In the genomic region with DNA sequence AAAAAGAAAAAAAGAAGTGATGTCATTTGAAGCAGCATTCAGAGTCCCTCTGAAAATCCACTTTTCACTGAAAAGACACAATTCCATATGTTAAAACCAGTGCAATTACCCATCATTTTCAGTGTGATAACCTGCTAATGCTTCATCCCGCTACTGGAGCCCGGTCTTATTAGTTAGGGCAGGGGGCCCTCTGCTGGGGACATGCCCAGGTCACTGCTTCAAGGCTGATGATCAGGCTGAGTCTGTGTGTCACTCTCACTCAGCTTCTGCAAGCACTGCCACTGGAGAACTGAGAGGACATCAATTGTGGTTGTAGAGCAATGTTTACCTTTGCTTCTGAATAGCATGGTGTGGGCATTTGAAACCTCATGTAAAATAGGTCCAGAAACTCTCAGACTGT, we compare ENCODE assay signal across 9 cellular contexts. TPM values are rescaled to one million over a fixed set of nuclear protein-coding genes. Genes with fewer than 3 reads are reported as not detected.
DNase-seq lines count a peak whose midpoint lies in the region; ATAC-seq and TF ChIP-seq lines count a peak whose summit lies in the region.
"Had no signal": no experiment of that assay in that cellular context is flagged by ENCODE, and none has a peak within 500 bp of the region (broad histone marks: within the 10 kb centered on the region; RNA-seq: fewer than 3 reads in every experiment).

No MANE protein-coding gene starts in this region.

- intact Hi-C loops in CD8-positive, alpha-beta T cell (cut with DNase I, micrococcal nuclease), result no loop called here
- intact Hi-C loops in adrenal gland (cut with DNase I), result loop anchor here in 1 of 2 donors (5.0 kb wide), 1 partner anchor 917 kb away; no protein-coding TSS in a partner anchor
- intact Hi-C loops in activated T-helper 1 cell treated with anti-CD3 and anti-CD28 coated beads, Interleukin-12 subunit alpha, Interleukin-12 subunit beta, Interleukin-2, Interleukin-4 antibody, amounts not matched to agents 30 ng/mL and 10 ng/mL and 1 ng/mL, durations not matched to agents 14 hours and 24 hours and 36 hours (cut with micrococcal nuclease), result no loop called here

- H4K5ac ChIP-seq in mesendoderm (ENCODE audit: low read length), result no peak overlapping the region

- H3K9me3 Mint-ChIP-seq in CD8-positive, alpha-beta T cell, result no peaks in the 10 kb centered on the region
- H3K9me3 Mint-ChIP-seq in activated T-helper 1 cell treated with anti-CD3 and anti-CD28 coated beads, Interleukin-12 subunit alpha, Interleukin-12 subunit beta, Interleukin-2, Interleukin-4 antibody, amounts not matched to agents 30 ng/mL and 10 ng/mL and 1 ng/mL, durations not matched to agents 14 hours and 24 hours and 36 hours, result no peaks in the 10 kb centered on the region

- H3K79me2 ChIP-seq in mesendoderm (ENCODE audit: control insufficient read depth, insufficient read depth, low read length), result no peaks in the 10 kb centered on the region

- no peaks in the 10 kb centered on the region for H3K79me1 ChIP-seq in mesendoderm (ENCODE audit: low read length)

- POLR2A ChIA-PET in CD8-positive, alpha-beta T cell (lab: Charles Lee), result no interaction called here

- no peaks in the 10 kb centered on the region for H3K4me1 Mint-ChIP-seq in CD8-positive, alpha-beta T cell (ENCODE audit: low read depth)
- H3K4me1 Mint-ChIP-seq in activated T-helper 1 cell treated with anti-CD3 and anti-CD28 coated beads, Interleukin-12 subunit alpha, Interleukin-12 subunit beta, Interleukin-2, Interleukin-4 antibody, amounts not matched to agents 30 ng/mL and 10 ng/mL and 1 ng/mL, durations not matched to agents 14 hours and 24 hours and 36 hours (ENCODE audit: low read depth), result no peaks in the 10 kb centered on the region

- no peak overlapping the region for H2BK15ac ChIP-seq in mesendoderm (replicated peaks; ENCODE audit: low read depth)

- ATAC-seq in CD8-positive, alpha-beta T cell, result no peak
- peak; percentile 79 for ATAC-seq in GM18867 (IDR thresholded peaks at IDR 0.05; ENCODE audit: unreplicated experiment)
- ATAC-seq in HG03196 (IDR thresholded peaks at IDR 0.05; ENCODE audit: unreplicated experiment), result peak; percentile 55

- no peak overlapping the region for H3K4me3 Mint-ChIP-seq in CD8-positive, alpha-beta T cell
- H3K4me3 Mint-ChIP-seq in activated T-helper 1 cell treated with anti-CD3 and anti-CD28 coated beads, Interleukin-12 subunit alpha, Interleukin-12 subunit beta, Interleukin-2, Interleukin-4 antibody, amounts not matched to agents 30 ng/mL and 10 ng/mL and 1 ng/mL, durations not matched to agents 14 hours and 24 hours and 36 hours, result no peak overlapping the region

- no peaks in the 10 kb centered on the region for H3K36me3 ChIP-seq in CD8-positive, alpha-beta T cell (ENCODE audit: insufficient read depth, low read length)
- H3K36me3 ChIP-seq in NT2/D1 (ENCODE audit: insufficient read depth, insufficient read length, low read length), result no peaks in the 10 kb centered on the region
- H3K36me3 ChIP-seq in adrenal gland (replicated peaks in 1 of 2), result no peaks in the 10 kb centered on the region
- H3K36me3 ChIP-seq in mesendoderm (ENCODE audit: control insufficient read depth, insufficient read depth, low read length), result no peaks in the 10 kb centered on the region

- no peak overlapping the region for H3K4ac ChIP-seq in mesendoderm (ENCODE audit: low read depth, low read length)

- H3K56ac ChIP-seq in mesendoderm (ENCODE audit: low read length), result no peak overlapping the region

- no peak overlapping the region for H2AK5ac ChIP-seq in mesendoderm (ENCODE audit: low read length)

- TF ChIP-seq CTCF in CD8-positive, alpha-beta T cell (IDR thresholded peaks at IDR 0.05), result no peak
- TF ChIP-seq CTCF in adrenal gland (IDR thresholded peaks at IDR 0.05), result peak in 1 of 6 experiments; percentile 9

- peaks cover 7% of the 10 kb centered on the region for H3K27me3 Mint-ChIP-seq in CD8-positive, alpha-beta T cell (ENCODE audit: low read depth)
- peaks cover 10% of the 10 kb centered on the region for H3K27me3 Mint-ChIP-seq in activated T-helper 1 cell treated with anti-CD3 and anti-CD28 coated beads, Interleukin-12 subunit alpha, Interleukin-12 subunit beta, Interleukin-2, Interleukin-4 antibody, amounts not matched to agents 30 ng/mL and 10 ng/mL and 1 ng/mL, durations not matched to agents 14 hours and 24 hours and 36 hours (ENCODE audit: insufficient read depth)

- 12 to 25% (median 19%) methylated on average over 2 of the region's 2 CpGs for whole genome bisulfite sequencing in adrenal gland, 4 donors
- WGBS in mesendoderm (ENCODE audit: extremely low coverage, insufficient coverage, low lambda C conversion rate), result no CpG with 5 or more reads among the region's 2 CpGs

- no peak overlapping the region for H3K27ac Mint-ChIP-seq in CD8-positive, alpha-beta T cell
- H3K27ac Mint-ChIP-seq in activated T-helper 1 cell treated with anti-CD3 and anti-CD28 coated beads, Interleukin-12 subunit alpha, Interleukin-12 subunit beta, Interleukin-2, Interleukin-4 antibody, amounts not matched to agents 30 ng/mL and 10 ng/mL and 1 ng/mL, durations not matched to agents 14 hours and 24 hours and 36 hours, result no peak overlapping the region

- no peak overlapping the region for H3K18ac ChIP-seq in mesendoderm (ENCODE audit: low read length)

- no peak overlapping the region for H2BK5ac ChIP-seq in mesendoderm (ENCODE audit: low read length)

- no peaks in the 10 kb centered on the region for H3K27me3 ChIP-seq in CD8-positive, alpha-beta T cell (ENCODE audit: insufficient read depth, low read length)
- no peaks in the 10 kb centered on the region for H3K27me3 ChIP-seq in NT2/D1 (ENCODE audit: insufficient read depth, insufficient read length)
- H3K27me3 ChIP-seq in adrenal gland, result no peaks in the 10 kb centered on the region
- no peaks in the 10 kb centered on the region for H3K27me3 ChIP-seq in mesendoderm (ENCODE audit: insufficient read depth, low read length, poor library complexity)

- TF ChIP-seq POLR2A in adrenal gland (IDR thresholded peaks at IDR 0.05), result no peak

- no peak overlapping the region for H3K4me2 ChIP-seq in mesendoderm (ENCODE audit: low read length)

- H2BK120ac ChIP-seq in mesendoderm (ENCODE audit: low read depth, low read length), result no peak overlapping the region

- H3K36me3 Mint-ChIP-seq in CD8-positive, alpha-beta T cell, result no peaks in the 10 kb centered on the region
- H3K36me3 Mint-ChIP-seq in activated T-helper 1 cell treated with anti-CD3 and anti-CD28 coated beads, Interleukin-12 subunit alpha, Interleukin-12 subunit beta, Interleukin-2, Interleukin-4 antibody, amounts not matched to agents 30 ng/mL and 10 ng/mL and 1 ng/mL, durations not matched to agents 14 hours and 24 hours and 36 hours (ENCODE audit: low read depth), result no peaks in the 10 kb centered on the region

- DNase-seq in CD8-positive, alpha-beta T cell, result peak in 4 of 7 experiments; percentile 0 to 50 (median 12)
- DNase-seq in NT2/D1 (ENCODE audit: low read depth, low spot score), result peak; percentile 57
- peak in 5 of 7 donors; percentile 7 to 56 (median 22) for DNase-seq in adrenal gland
- DNase-seq in mesendoderm, result peak; percentile 75
- DNase-seq in activated T-helper 1 cell treated with anti-CD3 and anti-CD28 coated beads, Interleukin-12 subunit alpha, Interleukin-12 subunit beta, Interleukin-2, Interleukin-4 antibody, amounts not matched to agents 30 ng/mL and 10 ng/mL and 1 ng/mL, durations not matched to agents 14 hours and 24 hours and 36 hours (ENCODE audit: low spot score), result no peak
- DNase-seq in NK-92 (lab: John Stamatoyannopoulos, UW; ENCODE audit: unreplicated experiment), result no peak

- no peak overlapping the region for H3K4me3 ChIP-seq in CD8-positive, alpha-beta T cell (ENCODE audit: low read depth, low read length)
- no peak overlapping the region for H3K4me3 ChIP-seq in NT2/D1 (ENCODE audit: insufficient read length, low read depth)
- H3K4me3 ChIP-seq in adrenal gland, result no peak overlapping the region
- no peak overlapping the region for H3K4me3 ChIP-seq in mesendoderm (ENCODE audit: low read length)

- no peak overlapping the region for H3K9ac ChIP-seq in NT2/D1 (ENCODE audit: insufficient read length, low read depth)
- no peak overlapping the region for H3K9ac ChIP-seq in mesendoderm (ENCODE audit: low read length)

- no peak overlapping the region for H3K23ac ChIP-seq in mesendoderm (ENCODE audit: low read length)

- no peaks in the 10 kb centered on the region for H3K4me1 ChIP-seq in CD8-positive, alpha-beta T cell (ENCODE audit: insufficient read depth, low read length)
- no peaks in the 10 kb centered on the region for H3K4me1 ChIP-seq in NT2/D1 (ENCODE audit: insufficient read depth, insufficient read length)
- no peaks in the 10 kb centered on the region for H3K4me1 ChIP-seq in adrenal gland (replicated peaks in 1 of 2)
- H3K4me1 ChIP-seq in mesendoderm (ENCODE audit: control insufficient read depth, low read depth, low read length), result no peaks in the 10 kb centered on the region

- CTCF ChIA-PET in CD8-positive, alpha-beta T cell (lab: Charles Lee), result no interaction called here

- H3K27ac ChIP-seq in CD8-positive, alpha-beta T cell (ENCODE audit: low read depth, low read length), result no peak overlapping the region
- H3K27ac ChIP-seq in adrenal gland (no peak overlapping the region), mesendoderm (ENCODE audit: low read depth, low read length) (no peak overlapping the region)
- H3K27ac ChIP-seq: epithelial cell of prostate had no signal

- H4K8ac ChIP-seq in mesendoderm (ENCODE audit: low read depth, low read length), result no peak overlapping the region

- no peaks in the 10 kb centered on the region for H3K9me3 ChIP-seq in CD8-positive, alpha-beta T cell (ENCODE audit: low read length)
- H3K9me3 ChIP-seq in NT2/D1 (ENCODE audit: insufficient read depth, low read length) (no peaks in the 10 kb centered on the region), adrenal gland (replicated peaks in 1 of 3) (no peaks in the 10 kb centered on the region)

RNA-seq across cellular contexts. Expression of gene NXPH2, which starts 49.1 kb away (rescaled TPM):
- total RNA-seq in CD8-positive, alpha-beta T cell, result not detected
- total RNA-seq in adrenal gland, result not detected
- polyA plus RNA-seq in adrenal gland, result not detected
- 0.80 TPM for polyA plus RNA-seq in mesendoderm (2013, experiment 1 of 2)
- polyA plus RNA-seq in mesendoderm (2013, experiment 2 of 2), result 0.94 TPM
- not detected in 2 replicates for total RNA-seq in activated T-helper 1 cell treated with anti-CD3 and anti-CD28 coated beads, Interleukin-12 subunit alpha, Interleukin-12 subunit beta, Interleukin-2, Interleukin-4 antibody, amounts not matched to agents 30 ng/mL and 10 ng/mL and 1 ng/mL, durations not matched to agents 14 hours and 24 hours and 36 hours

Comparison
In these comparisons a context has a peak if more than half of its experiments do, and no peak if none do; other contexts are left out.
1. DNase-seq: peak in CD8-positive, alpha-beta T cell (4 of 7), NT2/D1 (single experiment), adrenal gland (5 of 7) and mesendoderm (single experiment); none in activated T-helper 1 cell treated with anti-CD3 and anti-CD28 coated beads, Interleukin-12 subunit alpha, Interleukin-12 subunit beta, Interleukin-2, Interleukin-4 antibody, amounts not matched to agents 30 ng/mL and 10 ng/mL and 1 ng/mL, durations not matched to agents 14 hours and 24 hours and 36 hours (single experiment) and NK-92 (single experiment).